In genomic region chr1:116820362-116820761, GRCh38 we compare ENCODE assay signal across 11 cellular contexts.
DNase-seq lines count a peak whose midpoint lies in the region; ATAC-seq and TF ChIP-seq lines count a peak whose summit lies in the region.
"Had no signal": no experiment of that assay in that cellular context is flagged by ENCODE, and none has a peak within 500 bp of the region (broad histone marks: within the 10 kb centered on the region; RNA-seq: fewer than 3 reads in every experiment).

No MANE protein-coding gene starts in this region.

- peaks cover 41% of the 10 kb centered on the region for H3K4me1 ChIP-seq in body of pancreas
- H3K4me1 ChIP-seq in esophagus squamous epithelium = peaks cover 0 to 7% (median 0%) of the 10 kb centered on the region in 3 donors
- no peaks in the 10 kb centered on the region for H3K4me1 ChIP-seq in Karpas-422 (ENCODE audit: low read length)
- H3K4me1 ChIP-seq in prostate gland (replicated peaks) = no peaks in the 10 kb centered on the region

- WGBS in body of pancreas, 2 donors = 11 to 18% methylated on average over 6 of the region's 6 CpGs
- 46 to 55% methylated on average over 5 to 6 of the region's 6 CpGs for WGBS in esophagus squamous epithelium, 2 donors
- WGBS in prostate gland = 53% methylated on average over 6 of the region's 6 CpGs

- no peaks in the 10 kb centered on the region for H3K9me2 ChIP-seq in Karpas-422 (replicated peaks; ENCODE audit: insufficient read depth, low read length)

- TF ChIP-seq CTCF in AG04449 (IDR thresholded peaks at IDR 0.05; ENCODE audit: insufficient read depth, low read length, missing control alignments) (no peak), body of pancreas (IDR thresholded peaks at IDR 0.05) (no peak), esophagus squamous epithelium (IDR thresholded peaks at IDR 0.05) (no peak), prostate gland (IDR thresholded peaks at IDR 0.05) (no peak)

- H4K20me1 ChIP-seq in Karpas-422 (ENCODE audit: insufficient read depth, low read depth, low read length) = no peaks in the 10 kb centered on the region

- intact Hi-C loops in body of pancreas (cut with DNase I) (no loop called here), esophagus squamous epithelium (cut with DNase I) (no loop called here), prostate gland (cut with DNase I) (no loop called here)

- no peak overlapping the region for H3K9ac ChIP-seq in Karpas-422 (ENCODE audit: low read length)

- H3K27me3 ChIP-seq in MG63 (no peaks in the 10 kb centered on the region), body of pancreas (no peaks in the 10 kb centered on the region), esophagus squamous epithelium (no peaks in the 10 kb centered on the region), Karpas-422 (ENCODE audit: low read length) (no peaks in the 10 kb centered on the region), prostate gland (replicated peaks; ENCODE audit: insufficient read depth) (no peaks in the 10 kb centered on the region)

- peak; percentile 90 for DNase-seq in AG04449 (ENCODE audit: low read depth, low spot score)
- peak; percentile 10 for DNase-seq in MG63
- peak; percentile 92 to 94 (median 94) for DNase-seq in body of pancreas
- peak; percentile 91 for DNase-seq in kidney glomerular epithelial cell (lab: John Stamatoyannopoulos, UW)
- DNase-seq in esophagus squamous epithelium (lab: John Stamatoyannopoulos, UW) = no peak
- DNase-seq in Karpas-422 = no peak
- DNase-seq in DMS53 treated with DMSO at 0.1 percent for 48 hours (lab: John Stamatoyannopoulos, UW; ENCODE audit: unreplicated experiment) = no peak
- no peak for DNase-seq in prostate gland (ENCODE audit: low spot score)
- DNase-seq: activated naive CD8-positive, alpha-beta T cell treated with anti-CD3 and anti-CD28 coated beads, Interleukin-2, amount 10 ng/mL, durations not matched to agents 7 days and 5 days; NCI-H446 treated with DMSO at 0.1 percent for 48 hours; stimulated activated naive CD8-positive, alpha-beta T cell treated with anti-CD3 and anti-CD28 coated beads, Interleukin-15, amount 100 ng/mL, for 72 hours had no signal

- ATAC-seq in body of pancreas = peak; percentile 95
- ATAC-seq: stimulated activated naive CD8-positive, alpha-beta T cell treated with anti-CD3 and anti-CD28 coated beads, Interleukin-15, amount 100 ng/mL, for 72 hours had no signal

- H3K79me2 ChIP-seq in Karpas-422 (ENCODE audit: low read length) = no peaks in the 10 kb centered on the region

- H3K36me3 ChIP-seq in MG63 = no peaks in the 10 kb centered on the region
- no peaks in the 10 kb centered on the region for H3K36me3 ChIP-seq in body of pancreas (replicated peaks in 1 of 2; ENCODE audit: insufficient read depth in 1 of 2, low read depth in 2 of 2)
- no peaks in the 10 kb centered on the region for H3K36me3 ChIP-seq in esophagus squamous epithelium
- no peaks in the 10 kb centered on the region for H3K36me3 ChIP-seq in Karpas-422 (ENCODE audit: insufficient read depth, low read length)
- no peaks in the 10 kb centered on the region for H3K36me3 ChIP-seq in prostate gland

- no peak overlapping the region for H3K4me2 ChIP-seq in Karpas-422 (ENCODE audit: low read depth, low read length, poor library complexity, severe bottlenecking)

- H3K4me3 ChIP-seq in AG04449 (ENCODE audit: low read depth, low read length) = no peak overlapping the region
- H3K4me3 ChIP-seq in MG63 = no peak overlapping the region
- no peak overlapping the region for H3K4me3 ChIP-seq in body of pancreas
- no peak overlapping the region for H3K4me3 ChIP-seq in esophagus squamous epithelium
- H3K4me3 ChIP-seq in Karpas-422 (ENCODE audit: low read length) = no peak overlapping the region
- H3K4me3 ChIP-seq in prostate gland = no peak overlapping the region

- TF ChIP-seq POLR2A in body of pancreas (IDR thresholded peaks at IDR 0.05) (peak in 1 of 3 donors; percentile 30), esophagus squamous epithelium (IDR thresholded peaks at IDR 0.05) (no peak), prostate gland (IDR thresholded peaks at IDR 0.05) (no peak)

- H3K9me3 ChIP-seq in MG63 = no peaks in the 10 kb centered on the region
- H3K9me3 ChIP-seq in body of pancreas = no peaks in the 10 kb centered on the region
- no peaks in the 10 kb centered on the region for H3K9me3 ChIP-seq in esophagus squamous epithelium
- no peaks in the 10 kb centered on the region for H3K9me3 ChIP-seq in Karpas-422 (ENCODE audit: low read length)
- H3K9me3 ChIP-seq in prostate gland = no peaks in the 10 kb centered on the region

- no peak overlapping the region for H2AFZ ChIP-seq in Karpas-422 (ENCODE audit: low read length)

- POLR2A ChIA-PET in AG04449 (lab: Yijun Ruan, JAX) = no interaction called here

- CTCF ChIA-PET in AG04449 (lab: Yijun Ruan, JAX) = no interaction called here

- H3K27ac ChIP-seq in body of pancreas (peak overlapping the region; percentile 71 to 85 (median 76)), esophagus squamous epithelium (peak overlapping the region in 1 of 4 donors; percentile 11), Karpas-422 (ENCODE audit: low read length) (no peak overlapping the region), prostate gland (no peak overlapping the region)

Comparison
In these comparisons a context has a peak if more than half of its experiments do, and no peak if none do; other contexts are left out.
1. DNase-seq: peak in AG04449 (single experiment), MG63 (single experiment), body of pancreas (4 of 4) and kidney glomerular epithelial cell (single experiment); none in esophagus squamous epithelium (single experiment), Karpas-422 (single experiment), DMS53 treated with DMSO at 0.1 percent for 48 hours (single experiment) and prostate gland (single experiment).
2. H3K27ac ChIP-seq: peak in body of pancreas (4 of 4); none in Karpas-422 (single experiment) and prostate gland (0 of 2).